8 cellular contexts compared by ENCODE assay signal in genomic region chr2:65383571-65384488, GRCh38. TPM values are rescaled to one million over a fixed set of nuclear protein-coding genes. Genes with fewer than 3 reads are reported as not detected.
DNase-seq lines count a peak whose midpoint lies in the region; ATAC-seq and TF ChIP-seq lines count a peak whose summit lies in the region.

No MANE protein-coding gene starts in this region.

- no peak overlapping the region for H3K9ac ChIP-seq in parathyroid adenoma

- peaks cover 31% of the 10 kb centered on the region for H3K79me2 ChIP-seq in parathyroid adenoma

- DNase-seq in RWPE2 (ENCODE audit: low spot score) = no peak
- DNase-seq in esophagus squamous epithelium (lab: John Stamatoyannopoulos, UW) = no peak
- DNase-seq in DMS153 (lab: John Stamatoyannopoulos, UW) = no peak
- no peak for DNase-seq in SHP77 treated with DMSO at 0.1 percent for 48 hours (lab: John Stamatoyannopoulos, UW)
- no peak for DNase-seq in NCI-H774 (lab: John Stamatoyannopoulos, UW)
- no peak for DNase-seq in activated CD4-positive, alpha-beta T cell treated with anti-CD3 and anti-CD28 coated beads, Interleukin-2, amount 50 U/mL, for 1 hour

- no peak overlapping the region for H2AFZ ChIP-seq in parathyroid adenoma

- TF ChIP-seq CTCF in C4-2B (conservative IDR thresholded peaks at IDR 0.05) (no peak), RWPE2 (IDR thresholded peaks at IDR 0.05; ENCODE audit: poor library complexity, severe bottlenecking) (no peak), esophagus squamous epithelium (IDR thresholded peaks at IDR 0.05) (no peak), parathyroid adenoma (IDR thresholded peaks at IDR 0.05) (no peak)

- H3K9me3 ChIP-seq in RWPE2 (ENCODE audit: severe bottlenecking) (no peaks in the 10 kb centered on the region), esophagus squamous epithelium (no peaks in the 10 kb centered on the region), parathyroid adenoma (ENCODE audit: control insufficient read depth, low read length) (no peaks in the 10 kb centered on the region)

- peaks cover 86% of the 10 kb centered on the region for H3K4me1 ChIP-seq in RWPE2 (ENCODE audit: insufficient read depth, poor library complexity, severe bottlenecking)
- peaks cover 52 to 95% (median 54%) of the 10 kb centered on the region in 3 donors for H3K4me1 ChIP-seq in esophagus squamous epithelium
- H3K4me1 ChIP-seq in parathyroid adenoma = peaks cover 17% of the 10 kb centered on the region

- TF ChIP-seq POLR2A in esophagus squamous epithelium (IDR thresholded peaks at IDR 0.05) = no peak

- H3K36me3 ChIP-seq in RWPE2 (ENCODE audit: low read depth) = no peaks in the 10 kb centered on the region
- no peaks in the 10 kb centered on the region for H3K36me3 ChIP-seq in esophagus squamous epithelium
- no peaks in the 10 kb centered on the region for H3K36me3 ChIP-seq in parathyroid adenoma (ENCODE audit: control insufficient read depth, insufficient read depth, low read length)

- H3K27ac ChIP-seq in C4-2B (peak overlapping the region; percentile 86), RWPE2 (ENCODE audit: poor library complexity, severe bottlenecking) (peak overlapping the region; percentile 96), esophagus squamous epithelium (peak overlapping the region; percentile 83 to 94 (median 88)), parathyroid adenoma (peak overlapping the region; percentile 85)

- no peaks in the 10 kb centered on the region for H3K27me3 ChIP-seq in RWPE2 (ENCODE audit: insufficient read depth, poor library complexity, severe bottlenecking)
- no peaks in the 10 kb centered on the region for H3K27me3 ChIP-seq in esophagus squamous epithelium
- no peaks in the 10 kb centered on the region for H3K27me3 ChIP-seq in parathyroid adenoma (ENCODE audit: control insufficient read depth, insufficient read depth, low read length)

- intact Hi-C loops in esophagus squamous epithelium (cut with DNase I) = no loop called here

- H3K4me3 ChIP-seq in RWPE2 (ENCODE audit: severe bottlenecking) (no peak overlapping the region), esophagus squamous epithelium (peak overlapping the region in 2 of 4 donors; percentile 4 to 16), parathyroid adenoma (ENCODE audit: low read depth, low read length) (no peak overlapping the region)

- WGBS in esophagus squamous epithelium, 2 donors = 30 to 32% methylated on average over 15 to 16 of the region's 17 CpGs

- no peak overlapping the region for H3K4me2 ChIP-seq in parathyroid adenoma (ENCODE audit: low read length)

- ATAC-seq in RWPE2 (ENCODE audit: low read depth) = peak; percentile 4; the same call in 1 of the 3 replicates

RNA-seq across cellular contexts. Expression of gene SPRED2, which starts 48.6 kb away (rescaled TPM):
- total RNA-seq in esophagus squamous epithelium = 10 to 100 TPM in 1 of 4 donors, 1 to 10 TPM in 3; 8.1 to 15.1 (median 9.1) TPM
